4 cellular contexts compared by ENCODE assay signal in the genomic region with DNA sequence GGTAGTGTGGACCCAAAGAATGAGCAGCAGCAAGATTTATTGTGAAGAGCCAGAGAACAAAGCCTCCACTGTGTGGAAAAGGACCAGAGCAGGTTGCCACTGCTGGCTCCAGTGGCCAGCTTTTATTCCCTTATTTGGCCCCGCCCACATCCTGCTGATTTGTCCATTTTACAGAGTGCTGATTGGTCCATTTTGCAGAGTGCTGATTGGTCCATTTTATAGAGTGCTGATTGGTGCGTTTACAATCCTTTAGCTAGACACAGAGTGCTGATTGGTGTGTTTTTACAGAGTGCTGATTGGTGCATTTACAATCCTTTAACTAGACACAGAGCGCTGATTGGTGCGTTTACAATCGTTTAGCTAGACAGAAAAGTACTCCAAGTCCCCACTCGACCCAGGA.
TF ChIP-seq lines count a peak whose summit lies in the region.

No MANE protein-coding gene starts in this region.

TF ChIP-seq in A549, 52 proteins besides CTCF, POLR2A, EP300 and RAD21:
- TF ChIP-seq MAFK (IDR thresholded peaks at IDR 0.05; ENCODE audit: partially characterized antibody), result peak; percentile 92

TF ChIP-seq in HEK293, 187 proteins besides CTCF, POLR2A, EP300 and RAD21:
- peak; percentile 44 for TF ChIP-seq SP2 (tag by site-specific recombination; IDR thresholded peaks at IDR 0.05)

TF ChIP-seq in WTC11, 78 proteins besides CTCF, POLR2A, EP300 and RAD21:
- peak; percentile 10; the same call in 1 of the 2 replicates for TF ChIP-seq NFYB (CRISPR knock-in tag; conservative IDR thresholded peaks at IDR 0.05; ENCODE audit: low read depth)
TF ChIP-seq in WTC11: peak in this region for 1; not testable (repeated sequence) for 77.

TF ChIP-seq in HepG2, 621 proteins besides CTCF, POLR2A, EP300 and RAD21:
- peak; percentile 48 for TF ChIP-seq NFYB (CRISPR knock-in tag; IDR thresholded peaks at IDR 0.05)
- peak; percentile 45 for TF ChIP-seq NFYC (CRISPR knock-in tag; IDR thresholded peaks at IDR 0.05)
TF ChIP-seq in HepG2: peak in this region for 2; not testable (repeated sequence) for 619.
